In the genomic region with DNA sequence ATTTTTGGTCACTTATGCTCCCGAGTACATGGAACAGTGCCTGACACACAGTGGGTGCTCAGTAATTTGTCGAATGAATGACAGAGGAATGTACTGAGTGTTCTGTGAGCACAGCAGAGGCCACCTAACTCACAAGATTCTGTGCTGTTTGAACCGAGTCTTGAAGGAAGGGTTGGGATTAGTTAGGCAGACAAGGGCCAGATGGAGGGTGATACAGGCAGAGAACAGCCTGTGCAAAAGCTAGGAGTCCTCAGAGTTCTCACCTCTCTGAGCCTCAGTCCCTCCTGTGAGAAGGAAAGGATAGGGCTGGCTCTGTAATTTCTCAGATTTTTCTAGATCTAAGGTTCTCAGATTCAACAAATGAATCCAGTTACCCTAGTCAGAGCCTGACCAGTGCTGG, we compare ENCODE assay signal across 2 cellular contexts.
TF ChIP-seq lines count a peak whose summit lies in the region.

No MANE protein-coding gene starts in this region.

TF ChIP-seq in H1, 55 proteins besides CTCF, POLR2A, EP300 and RAD21 (continued from another document):
- no peak for TF ChIP-seq SP4 (IDR thresholded peaks at IDR 0.05; ENCODE audit: low read length)
- no peak for TF ChIP-seq TCF12 (IDR thresholded peaks at IDR 0.05; ENCODE audit: low read depth, low read length)
- TF ChIP-seq JUND (IDR thresholded peaks at IDR 0.05; ENCODE audit: low read length) = no peak
- no peak for TF ChIP-seq HDAC6 (IDR thresholded peaks at IDR 0.05; ENCODE audit: low read depth, low read length)
- TF ChIP-seq CREB1 (IDR thresholded peaks at IDR 0.05) = no peak
- TF ChIP-seq NANOG (IDR thresholded peaks at IDR 0.05; ENCODE audit: insufficient read depth, low read depth, low read length, poor library complexity, severe bottlenecking) = no peak
- TF ChIP-seq, protein P1, sequence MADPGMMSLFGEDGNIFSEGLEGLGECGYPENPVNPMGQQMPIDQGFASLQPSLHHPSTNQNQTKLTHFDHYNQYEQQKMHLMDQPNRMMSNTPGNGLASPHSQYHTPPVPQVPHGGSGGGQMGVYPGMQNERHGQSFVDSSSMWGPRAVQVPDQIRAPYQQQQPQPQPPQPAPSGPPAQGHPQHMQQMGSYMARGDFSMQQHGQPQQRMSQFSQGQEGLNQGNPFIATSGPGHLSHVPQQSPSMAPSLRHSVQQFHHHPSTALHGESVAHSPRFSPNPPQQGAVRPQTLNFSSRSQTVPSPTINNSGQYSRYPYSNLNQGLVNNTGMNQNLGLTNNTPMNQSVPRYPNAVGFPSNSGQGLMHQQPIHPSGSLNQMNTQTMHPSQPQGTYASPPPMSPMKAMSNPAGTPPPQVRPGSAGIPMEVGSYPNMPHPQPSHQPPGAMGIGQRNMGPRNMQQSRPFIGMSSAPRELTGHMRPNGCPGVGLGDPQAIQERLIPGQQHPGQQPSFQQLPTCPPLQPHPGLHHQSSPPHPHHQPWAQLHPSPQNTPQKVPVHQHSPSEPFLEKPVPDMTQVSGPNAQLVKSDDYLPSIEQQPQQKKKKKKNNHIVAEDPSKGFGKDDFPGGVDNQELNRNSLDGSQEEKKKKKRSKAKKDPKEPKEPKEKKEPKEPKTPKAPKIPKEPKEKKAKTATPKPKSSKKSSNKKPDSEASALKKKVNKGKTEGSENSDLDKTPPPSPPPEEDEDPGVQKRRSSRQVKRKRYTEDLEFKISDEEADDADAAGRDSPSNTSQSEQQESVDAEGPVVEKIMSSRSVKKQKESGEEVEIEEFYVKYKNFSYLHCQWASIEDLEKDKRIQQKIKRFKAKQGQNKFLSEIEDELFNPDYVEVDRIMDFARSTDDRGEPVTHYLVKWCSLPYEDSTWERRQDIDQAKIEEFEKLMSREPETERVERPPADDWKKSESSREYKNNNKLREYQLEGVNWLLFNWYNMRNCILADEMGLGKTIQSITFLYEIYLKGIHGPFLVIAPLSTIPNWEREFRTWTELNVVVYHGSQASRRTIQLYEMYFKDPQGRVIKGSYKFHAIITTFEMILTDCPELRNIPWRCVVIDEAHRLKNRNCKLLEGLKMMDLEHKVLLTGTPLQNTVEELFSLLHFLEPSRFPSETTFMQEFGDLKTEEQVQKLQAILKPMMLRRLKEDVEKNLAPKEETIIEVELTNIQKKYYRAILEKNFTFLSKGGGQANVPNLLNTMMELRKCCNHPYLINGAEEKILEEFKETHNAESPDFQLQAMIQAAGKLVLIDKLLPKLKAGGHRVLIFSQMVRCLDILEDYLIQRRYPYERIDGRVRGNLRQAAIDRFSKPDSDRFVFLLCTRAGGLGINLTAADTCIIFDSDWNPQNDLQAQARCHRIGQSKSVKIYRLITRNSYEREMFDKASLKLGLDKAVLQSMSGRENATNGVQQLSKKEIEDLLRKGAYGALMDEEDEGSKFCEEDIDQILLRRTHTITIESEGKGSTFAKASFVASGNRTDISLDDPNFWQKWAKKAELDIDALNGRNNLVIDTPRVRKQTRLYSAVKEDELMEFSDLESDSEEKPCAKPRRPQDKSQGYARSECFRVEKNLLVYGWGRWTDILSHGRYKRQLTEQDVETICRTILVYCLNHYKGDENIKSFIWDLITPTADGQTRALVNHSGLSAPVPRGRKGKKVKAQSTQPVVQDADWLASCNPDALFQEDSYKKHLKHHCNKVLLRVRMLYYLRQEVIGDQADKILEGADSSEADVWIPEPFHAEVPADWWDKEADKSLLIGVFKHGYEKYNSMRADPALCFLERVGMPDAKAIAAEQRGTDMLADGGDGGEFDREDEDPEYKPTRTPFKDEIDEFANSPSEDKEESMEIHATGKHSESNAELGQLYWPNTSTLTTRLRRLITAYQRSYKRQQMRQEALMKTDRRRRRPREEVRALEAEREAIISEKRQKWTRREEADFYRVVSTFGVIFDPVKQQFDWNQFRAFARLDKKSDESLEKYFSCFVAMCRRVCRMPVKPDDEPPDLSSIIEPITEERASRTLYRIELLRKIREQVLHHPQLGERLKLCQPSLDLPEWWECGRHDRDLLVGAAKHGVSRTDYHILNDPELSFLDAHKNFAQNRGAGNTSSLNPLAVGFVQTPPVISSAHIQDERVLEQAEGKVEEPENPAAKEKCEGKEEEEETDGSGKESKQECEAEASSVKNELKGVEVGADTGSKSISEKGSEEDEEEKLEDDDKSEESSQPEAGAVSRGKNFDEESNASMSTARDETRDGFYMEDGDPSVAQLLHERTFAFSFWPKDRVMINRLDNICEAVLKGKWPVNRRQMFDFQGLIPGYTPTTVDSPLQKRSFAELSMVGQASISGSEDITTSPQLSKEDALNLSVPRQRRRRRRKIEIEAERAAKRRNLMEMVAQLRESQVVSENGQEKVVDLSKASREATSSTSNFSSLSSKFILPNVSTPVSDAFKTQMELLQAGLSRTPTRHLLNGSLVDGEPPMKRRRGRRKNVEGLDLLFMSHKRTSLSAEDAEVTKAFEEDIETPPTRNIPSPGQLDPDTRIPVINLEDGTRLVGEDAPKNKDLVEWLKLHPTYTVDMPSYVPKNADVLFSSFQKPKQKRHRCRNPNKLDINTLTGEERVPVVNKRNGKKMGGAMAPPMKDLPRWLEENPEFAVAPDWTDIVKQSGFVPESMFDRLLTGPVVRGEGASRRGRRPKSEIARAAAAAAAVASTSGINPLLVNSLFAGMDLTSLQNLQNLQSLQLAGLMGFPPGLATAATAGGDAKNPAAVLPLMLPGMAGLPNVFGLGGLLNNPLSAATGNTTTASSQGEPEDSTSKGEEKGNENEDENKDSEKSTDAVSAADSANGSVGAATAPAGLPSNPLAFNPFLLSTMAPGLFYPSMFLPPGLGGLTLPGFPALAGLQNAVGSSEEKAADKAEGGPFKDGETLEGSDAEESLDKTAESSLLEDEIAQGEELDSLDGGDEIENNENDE (IDR thresholded peaks at IDR 0.05; ENCODE audit: insufficient replicate concordance, low read length) = no peak
- no peak for TF ChIP-seq HDAC2 (IDR thresholded peaks at IDR 0.05; ENCODE audit: borderline replicate concordance in 1 of 2, low read depth in 2 of 2, low read length in 2 of 2)
- TF ChIP-seq CHD1 (IDR thresholded peaks at IDR 0.05; ENCODE audit: low read depth, low read length) = no peak
- no peak for TF ChIP-seq BRCA1 (IDR thresholded peaks at IDR 0.05; ENCODE audit: low read depth, low read length)
- no peak for TF ChIP-seq TEAD4 (IDR thresholded peaks at IDR 0.05; ENCODE audit: low read depth, low read length)
- TF ChIP-seq, protein P2, sequence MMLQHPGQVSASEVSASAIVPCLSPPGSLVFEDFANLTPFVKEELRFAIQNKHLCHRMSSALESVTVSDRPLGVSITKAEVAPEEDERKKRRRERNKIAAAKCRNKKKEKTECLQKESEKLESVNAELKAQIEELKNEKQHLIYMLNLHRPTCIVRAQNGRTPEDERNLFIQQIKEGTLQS (IDR thresholded peaks at IDR 0.05; ENCODE audit: insufficient read depth, low read depth, low read length) = no peak
- TF ChIP-seq RNF2 (IDR thresholded peaks at IDR 0.05; ENCODE audit: borderline replicate concordance, low read depth, low read length, missing control alignments, poor library complexity, severe bottlenecking) = no peak

TF ChIP-seq in HEK293T, 16 proteins besides CTCF, POLR2A, EP300 and RAD21 (continued from another document):
- no peak for TF ChIP-seq ARNT (IDR thresholded peaks at IDR 0.05)
- no peak for TF ChIP-seq CTBP1 (IDR thresholded peaks at IDR 0.05; ENCODE audit: borderline replicate concordance)
- no peak for TF ChIP-seq FOXK2 (IDR thresholded peaks at IDR 0.05)
- TF ChIP-seq LEF1 (IDR thresholded peaks at IDR 0.05; ENCODE audit: borderline replicate concordance) = no peak
- TF ChIP-seq ELF4 (IDR thresholded peaks at IDR 0.05) = no peak
- TF ChIP-seq FOXM1 (IDR thresholded peaks at IDR 0.05; ENCODE audit: borderline replicate concordance) = no peak
- no peak for TF ChIP-seq TARDBP (IDR thresholded peaks at IDR 0.05)
